20 cellular contexts compared by ENCODE assay signal in the genomic region with DNA sequence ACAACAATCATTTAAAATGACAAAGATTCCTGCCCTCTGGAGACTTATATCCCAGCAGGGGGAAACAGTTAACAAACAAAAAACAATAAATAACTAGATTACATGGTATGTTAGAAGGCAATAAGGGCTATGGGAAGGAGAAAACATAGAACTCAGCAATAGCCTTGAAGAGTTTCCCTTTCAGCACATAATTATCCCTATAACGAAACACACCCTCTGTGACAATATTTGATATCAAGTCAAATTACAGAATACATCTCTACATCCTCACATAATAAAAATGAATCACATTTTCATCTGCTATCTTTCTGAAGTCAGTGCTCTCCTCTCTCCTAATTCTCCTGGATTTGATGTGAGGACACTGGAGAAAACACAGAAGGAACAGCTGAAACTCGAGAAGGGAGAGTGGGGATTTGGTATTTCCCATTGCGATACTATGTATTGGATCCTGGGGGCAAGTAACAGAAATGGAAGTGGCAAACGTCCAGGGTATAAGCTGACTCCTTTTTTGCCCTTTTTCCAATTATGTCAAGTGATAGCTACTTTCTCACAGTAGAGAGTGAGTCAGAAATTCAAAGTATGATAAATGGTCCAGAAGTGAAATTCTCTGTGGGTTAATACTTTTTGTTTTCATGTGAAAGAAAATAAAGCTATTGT. TPM values are rescaled to one million over a fixed set of nuclear protein-coding genes. Genes with fewer than 3 reads are reported as not detected.
DNase-seq lines count a peak whose midpoint lies in the region; ATAC-seq and TF ChIP-seq lines count a peak whose summit lies in the region.
"Had no signal": no experiment of that assay in that cellular context is flagged by ENCODE, and none has a peak within 500 bp of the region (broad histone marks: within the 10 kb centered on the region; RNA-seq: fewer than 3 reads in every experiment).

No MANE protein-coding gene starts in this region.

- H3K27ac Mint-ChIP-seq in activated T-helper 17 cell treated with anti-CD3 and anti-CD28 coated beads, Interleukin-2, amount 50 U/mL, for 72 hours, result no peak overlapping the region
- H3K27ac Mint-ChIP-seq in immature natural killer cell (peak overlapping the region in 5 of 6 donors; percentile 41 to 74 (median 51)), chondrocyte (ENCODE audit: unreplicated experiment) (no peak overlapping the region)

- peaks cover 48% of the 10 kb centered on the region for H3K4me1 Mint-ChIP-seq in activated T-helper 17 cell treated with anti-CD3 and anti-CD28 coated beads, Interleukin-2, amount 50 U/mL, for 72 hours
- H3K4me1 Mint-ChIP-seq in immature natural killer cell, result peaks cover 73 to 87% of the 10 kb centered on the region in 2 donors
- H3K4me1 Mint-ChIP-seq in chondrocyte (ENCODE audit: low read depth), result peaks cover 15% of the 10 kb centered on the region

- H3K4me3 Mint-ChIP-seq in activated T-helper 17 cell treated with anti-CD3 and anti-CD28 coated beads, Interleukin-2, amount 50 U/mL, for 72 hours, result no peak overlapping the region
- no peak overlapping the region for H3K4me3 Mint-ChIP-seq in immature natural killer cell
- H3K4me3 Mint-ChIP-seq in chondrocyte (ENCODE audit: unreplicated experiment), result no peak overlapping the region
- H3K4me3 Mint-ChIP-seq: CD8-positive, alpha-beta memory T cell had no signal

- peak; percentile 33 for ATAC-seq in activated T-helper 17 cell treated with anti-CD3 and anti-CD28 coated beads, Interleukin-2, amount 50 U/mL, for 72 hours (replicated peaks)
- ATAC-seq: A549 had no signal

- DNase-seq in EH (ENCODE audit: low read depth), result peak; percentile 18
- no peak for DNase-seq in immature natural killer cell
- DNase-seq in skeletal muscle cell (ENCODE audit: low read depth), result peak; percentile 39
- no peak for DNase-seq in occipital lobe (lab: John Stamatoyannopoulos, UW)
- no peak for DNase-seq in chondrocyte (ENCODE audit: low spot score)
- no peak for DNase-seq in NK-92 treated with Interleukin-12 subunit alpha and Interleukin-12 subunit beta, amount 100 ng/mL, for 24 hours (lab: John Stamatoyannopoulos, UW)
- DNase-seq: CD8-positive, alpha-beta memory T cell; DMS53; NCI-H1417; NCI-H187; NCI-H2227 treated with DMSO at 0.1 percent for 48 hours; NCI-H510A treated with DMSO at 0.1 percent for 48 hours; NCI-H774 had no signal

- TF ChIP-seq CTCF in chondrocyte (IDR thresholded peaks at IDR 0.05), result no peak

- H3K36me3 Mint-ChIP-seq in activated T-helper 17 cell treated with anti-CD3 and anti-CD28 coated beads, Interleukin-2, amount 50 U/mL, for 72 hours (ENCODE audit: low read depth), result no peaks in the 10 kb centered on the region
- H3K36me3 Mint-ChIP-seq in immature natural killer cell, result peaks cover 4 to 15% (median 5%) of the 10 kb centered on the region in 3 donors
- H3K36me3 Mint-ChIP-seq in chondrocyte (ENCODE audit: low read depth), result no peaks in the 10 kb centered on the region

- H3K4me3 ChIP-seq in skeletal muscle cell (ENCODE audit: low read depth, low read length), result no peak overlapping the region
- H3K4me3 ChIP-seq: A549; BLaER1 treated with 17β-estradiol and CSF1 and Interleukin-3, amounts not matched to agents 10 nM and 100 nM had no signal

- no peaks in the 10 kb centered on the region for H3K27me3 Mint-ChIP-seq in activated T-helper 17 cell treated with anti-CD3 and anti-CD28 coated beads, Interleukin-2, amount 50 U/mL, for 72 hours
- peaks cover 0 to 2% (median 0%) of the 10 kb centered on the region in 3 donors for H3K27me3 Mint-ChIP-seq in immature natural killer cell (ENCODE audit: low read depth in 3 of 3)
- H3K27me3 Mint-ChIP-seq in chondrocyte (ENCODE audit: low read depth), result no peaks in the 10 kb centered on the region

- H3K9me3 Mint-ChIP-seq in activated T-helper 17 cell treated with anti-CD3 and anti-CD28 coated beads, Interleukin-2, amount 50 U/mL, for 72 hours, result no peaks in the 10 kb centered on the region
- H3K9me3 Mint-ChIP-seq in immature natural killer cell, result no peaks in the 10 kb centered on the region
- no peaks in the 10 kb centered on the region for H3K9me3 Mint-ChIP-seq in chondrocyte (ENCODE audit: low read depth)
- H3K9me3 Mint-ChIP-seq: CD8-positive, alpha-beta memory T cell had no signal

RNA-seq across cellular contexts. Expression of gene PTGER2, which starts 9.7 kb away (rescaled TPM):
- 10 to 100 TPM in 1 of 2 donors, 1 to 10 TPM in 1; 8.3 to 10.3 TPM for total RNA-seq in activated T-helper 17 cell treated with anti-CD3 and anti-CD28 coated beads, Interleukin-2, amount 50 U/mL, for 72 hours
- 100 to 1,000 TPM; 154 to 252 (median 250) TPM for polyA plus RNA-seq in immature natural killer cell
- not detected for total RNA-seq in occipital lobe
- total RNA-seq in chondrocyte, result 1.7 to 3.8 TPM (median 2.5 TPM) in 3 replicates
- total RNA-seq: HT-29 had no signal

RNA-seq across cellular contexts. Expression of gene PTGDR, which starts 36.9 kb away (rescaled TPM):
- total RNA-seq in activated T-helper 17 cell treated with anti-CD3 and anti-CD28 coated beads, Interleukin-2, amount 50 U/mL, for 72 hours, result not detected
- 100 to 1,000 TPM in 2 of 3 donors, 10 to 100 TPM in 1; 78.2 to 233 (median 133) TPM for polyA plus RNA-seq in immature natural killer cell
- 0.31 TPM for total RNA-seq in occipital lobe
- total RNA-seq in chondrocyte, result 0.07 TPM in 1 of 3 replicates, not detected in the others
- total RNA-seq: H4, HT-29, M059J, RPMI7951 had no signal
- polyA plus RNA-seq: A549 had no signal

Comparison
In these comparisons a context has a peak if more than half of its experiments do, and no peak if none do; other contexts are left out.
1. DNase-seq: peak in EH (single experiment) and skeletal muscle cell (single experiment); none in immature natural killer cell (0 of 3), occipital lobe (single experiment), chondrocyte (single experiment) and NK-92 treated with Interleukin-12 subunit alpha and Interleukin-12 subunit beta, amount 100 ng/mL, for 24 hours (single experiment).
2. H3K27ac Mint-ChIP-seq: peak in immature natural killer cell (5 of 6); none in activated T-helper 17 cell treated with anti-CD3 and anti-CD28 coated beads, Interleukin-2, amount 50 U/mL, for 72 hours (single experiment) and chondrocyte (single experiment).